In the genomic region with DNA sequence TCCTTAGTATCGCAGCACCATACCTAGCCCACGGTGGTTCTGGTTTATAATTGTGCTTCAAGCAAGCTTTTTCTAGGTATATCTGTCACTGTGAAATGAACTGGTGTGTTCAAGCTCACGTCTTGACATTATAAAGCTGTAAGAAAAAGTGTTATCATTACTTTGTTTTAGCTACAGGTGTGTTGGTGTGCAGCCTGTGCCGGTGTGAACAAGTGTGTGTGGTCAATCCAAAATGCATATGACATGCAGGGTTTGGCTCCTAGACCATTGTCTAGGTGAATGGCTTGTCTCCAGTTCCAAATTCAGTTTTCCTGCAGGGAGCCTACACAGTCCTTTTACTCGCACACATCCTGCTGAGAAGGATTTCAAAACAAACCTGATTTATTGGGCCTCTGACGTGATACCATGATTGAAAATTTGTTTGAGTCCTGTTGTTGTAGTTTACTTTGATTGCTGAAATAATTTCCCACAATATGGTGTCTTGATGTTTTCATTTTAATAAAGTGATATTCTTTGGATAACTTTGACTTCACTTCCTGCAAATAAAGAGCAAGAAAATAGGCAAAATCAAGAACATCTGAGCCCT, we compare ENCODE assay signal across 2 cellular contexts.
TF ChIP-seq lines count a peak whose summit lies in the region.

No MANE protein-coding gene starts in this region.

TF ChIP-seq in GM23338, 12 proteins besides CTCF, POLR2A, EP300 and RAD21 (continues in another document):
- TF ChIP-seq CREB1 (CRISPR knock-in tag; IDR thresholded peaks at IDR 0.05; ENCODE audit: low read depth) (no peak), NANOG (IDR thresholded peaks at IDR 0.05; ENCODE audit: borderline replicate concordance) (no peak), POLR2AphosphoS5 (IDR thresholded peaks at IDR 0.05; ENCODE audit: low read depth) (no peak), EZH2phosphoT487 (IDR thresholded peaks at IDR 0.05; ENCODE audit: unreplicated experiment) (no peak), JUNB (IDR thresholded peaks at IDR 0.05; ENCODE audit: unreplicated experiment) (no peak), EZH2 (IDR thresholded peaks at IDR 0.05; ENCODE audit: low read depth, unreplicated experiment) (no peak)
- TF ChIP-seq, protein P1, sequence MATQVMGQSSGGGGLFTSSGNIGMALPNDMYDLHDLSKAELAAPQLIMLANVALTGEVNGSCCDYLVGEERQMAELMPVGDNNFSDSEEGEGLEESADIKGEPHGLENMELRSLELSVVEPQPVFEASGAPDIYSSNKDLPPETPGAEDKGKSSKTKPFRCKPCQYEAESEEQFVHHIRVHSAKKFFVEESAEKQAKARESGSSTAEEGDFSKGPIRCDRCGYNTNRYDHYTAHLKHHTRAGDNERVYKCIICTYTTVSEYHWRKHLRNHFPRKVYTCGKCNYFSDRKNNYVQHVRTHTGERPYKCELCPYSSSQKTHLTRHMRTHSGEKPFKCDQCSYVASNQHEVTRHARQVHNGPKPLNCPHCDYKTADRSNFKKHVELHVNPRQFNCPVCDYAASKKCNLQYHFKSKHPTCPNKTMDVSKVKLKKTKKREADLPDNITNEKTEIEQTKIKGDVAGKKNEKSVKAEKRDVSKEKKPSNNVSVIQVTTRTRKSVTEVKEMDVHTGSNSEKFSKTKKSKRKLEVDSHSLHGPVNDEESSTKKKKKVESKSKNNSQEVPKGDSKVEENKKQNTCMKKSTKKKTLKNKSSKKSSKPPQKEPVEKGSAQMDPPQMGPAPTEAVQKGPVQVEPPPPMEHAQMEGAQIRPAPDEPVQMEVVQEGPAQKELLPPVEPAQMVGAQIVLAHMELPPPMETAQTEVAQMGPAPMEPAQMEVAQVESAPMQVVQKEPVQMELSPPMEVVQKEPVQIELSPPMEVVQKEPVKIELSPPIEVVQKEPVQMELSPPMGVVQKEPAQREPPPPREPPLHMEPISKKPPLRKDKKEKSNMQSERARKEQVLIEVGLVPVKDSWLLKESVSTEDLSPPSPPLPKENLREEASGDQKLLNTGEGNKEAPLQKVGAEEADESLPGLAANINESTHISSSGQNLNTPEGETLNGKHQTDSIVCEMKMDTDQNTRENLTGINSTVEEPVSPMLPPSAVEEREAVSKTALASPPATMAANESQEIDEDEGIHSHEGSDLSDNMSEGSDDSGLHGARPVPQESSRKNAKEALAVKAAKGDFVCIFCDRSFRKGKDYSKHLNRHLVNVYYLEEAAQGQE (IDR thresholded peaks at IDR 0.05; ENCODE audit: unreplicated experiment), result no peak
- TF ChIP-seq, protein P2, sequence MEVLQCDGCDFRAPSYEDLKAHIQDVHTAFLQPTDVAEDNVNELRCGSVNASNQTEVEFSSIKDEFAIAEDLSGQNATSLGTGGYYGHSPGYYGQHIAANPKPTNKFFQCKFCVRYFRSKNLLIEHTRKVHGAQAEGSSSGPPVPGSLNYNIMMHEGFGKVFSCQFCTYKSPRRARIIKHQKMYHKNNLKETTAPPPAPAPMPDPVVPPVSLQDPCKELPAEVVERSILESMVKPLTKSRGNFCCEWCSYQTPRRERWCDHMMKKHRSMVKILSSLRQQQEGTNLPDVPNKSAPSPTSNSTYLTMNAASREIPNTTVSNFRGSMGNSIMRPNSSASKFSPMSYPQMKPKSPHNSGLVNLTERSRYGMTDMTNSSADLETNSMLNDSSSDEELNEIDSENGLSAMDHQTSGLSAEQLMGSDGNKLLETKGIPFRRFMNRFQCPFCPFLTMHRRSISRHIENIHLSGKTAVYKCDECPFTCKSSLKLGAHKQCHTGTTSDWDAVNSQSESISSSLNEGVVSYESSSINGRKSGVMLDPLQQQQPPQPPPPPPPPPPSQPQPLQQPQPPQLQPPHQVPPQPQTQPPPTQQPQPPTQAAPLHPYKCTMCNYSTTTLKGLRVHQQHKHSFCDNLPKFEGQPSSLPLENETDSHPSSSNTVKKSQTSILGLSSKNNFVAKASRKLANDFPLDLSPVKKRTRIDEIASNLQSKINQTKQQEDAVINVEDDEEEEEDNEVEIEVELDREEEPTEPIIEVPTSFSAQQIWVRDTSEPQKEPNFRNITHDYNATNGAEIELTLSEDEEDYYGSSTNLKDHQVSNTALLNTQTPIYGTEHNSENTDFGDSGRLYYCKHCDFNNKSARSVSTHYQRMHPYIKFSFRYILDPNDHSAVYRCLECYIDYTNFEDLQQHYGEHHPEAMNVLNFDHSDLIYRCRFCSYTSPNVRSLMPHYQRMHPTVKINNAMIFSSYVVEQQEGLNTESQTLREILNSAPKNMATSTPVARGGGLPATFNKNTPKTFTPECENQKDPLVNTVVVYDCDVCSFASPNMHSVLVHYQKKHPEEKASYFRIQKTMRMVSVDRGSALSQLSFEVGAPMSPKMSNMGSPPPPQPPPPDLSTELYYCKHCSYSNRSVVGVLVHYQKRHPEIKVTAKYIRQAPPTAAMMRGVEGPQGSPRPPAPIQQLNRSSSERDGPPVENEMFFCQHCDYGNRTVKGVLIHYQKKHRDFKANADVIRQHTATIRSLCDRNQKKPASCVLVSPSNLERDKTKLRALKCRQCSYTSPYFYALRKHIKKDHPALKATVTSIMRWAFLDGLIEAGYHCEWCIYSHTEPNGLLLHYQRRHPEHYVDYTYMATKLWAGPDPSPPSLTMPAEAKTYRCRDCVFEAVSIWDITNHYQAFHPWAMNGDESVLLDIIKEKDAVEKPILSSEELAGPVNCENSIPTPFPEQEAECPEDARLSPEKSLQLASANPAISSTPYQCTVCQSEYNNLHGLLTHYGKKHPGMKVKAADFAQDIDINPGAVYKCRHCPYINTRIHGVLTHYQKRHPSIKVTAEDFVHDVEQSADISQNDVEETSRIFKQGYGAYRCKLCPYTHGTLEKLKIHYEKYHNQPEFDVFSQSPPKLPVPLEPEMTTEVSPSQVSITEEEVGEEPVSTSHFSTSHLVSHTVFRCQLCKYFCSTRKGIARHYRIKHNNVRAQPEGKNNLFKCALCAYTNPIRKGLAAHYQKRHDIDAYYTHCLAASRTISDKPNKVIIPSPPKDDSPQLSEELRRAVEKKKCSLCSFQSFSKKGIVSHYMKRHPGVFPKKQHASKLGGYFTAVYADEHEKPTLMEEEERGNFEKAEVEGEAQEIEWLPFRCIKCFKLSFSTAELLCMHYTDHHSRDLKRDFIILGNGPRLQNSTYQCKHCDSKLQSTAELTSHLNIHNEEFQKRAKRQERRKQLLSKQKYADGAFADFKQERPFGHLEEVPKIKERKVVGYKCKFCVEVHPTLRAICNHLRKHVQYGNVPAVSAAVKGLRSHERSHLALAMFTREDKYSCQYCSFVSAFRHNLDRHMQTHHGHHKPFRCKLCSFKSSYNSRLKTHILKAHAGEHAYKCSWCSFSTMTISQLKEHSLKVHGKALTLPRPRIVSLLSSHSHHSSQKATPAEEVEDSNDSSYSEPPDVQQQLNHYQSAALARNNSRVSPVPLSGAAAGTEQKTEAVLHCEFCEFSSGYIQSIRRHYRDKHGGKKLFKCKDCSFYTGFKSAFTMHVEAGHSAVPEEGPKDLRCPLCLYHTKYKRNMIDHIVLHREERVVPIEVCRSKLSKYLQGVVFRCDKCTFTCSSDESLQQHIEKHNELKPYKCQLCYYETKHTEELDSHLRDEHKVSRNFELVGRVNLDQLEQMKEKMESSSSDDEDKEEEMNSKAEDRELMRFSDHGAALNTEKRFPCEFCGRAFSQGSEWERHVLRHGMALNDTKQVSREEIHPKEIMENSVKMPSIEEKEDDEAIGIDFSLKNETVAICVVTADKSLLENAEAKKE (CRISPR knock-in tag; IDR thresholded peaks at IDR 0.05), result no peak
- TF ChIP-seq, protein P3, sequence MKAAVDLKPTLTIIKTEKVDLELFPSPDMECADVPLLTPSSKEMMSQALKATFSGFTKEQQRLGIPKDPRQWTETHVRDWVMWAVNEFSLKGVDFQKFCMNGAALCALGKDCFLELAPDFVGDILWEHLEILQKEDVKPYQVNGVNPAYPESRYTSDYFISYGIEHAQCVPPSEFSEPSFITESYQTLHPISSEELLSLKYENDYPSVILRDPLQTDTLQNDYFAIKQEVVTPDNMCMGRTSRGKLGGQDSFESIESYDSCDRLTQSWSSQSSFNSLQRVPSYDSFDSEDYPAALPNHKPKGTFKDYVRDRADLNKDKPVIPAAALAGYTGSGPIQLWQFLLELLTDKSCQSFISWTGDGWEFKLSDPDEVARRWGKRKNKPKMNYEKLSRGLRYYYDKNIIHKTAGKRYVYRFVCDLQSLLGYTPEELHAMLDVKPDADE (IDR thresholded peaks at IDR 0.05), result no peak

TF ChIP-seq in IMR-90, 13 proteins besides CTCF, POLR2A, EP300 and RAD21:
- TF ChIP-seq, protein P4, sequence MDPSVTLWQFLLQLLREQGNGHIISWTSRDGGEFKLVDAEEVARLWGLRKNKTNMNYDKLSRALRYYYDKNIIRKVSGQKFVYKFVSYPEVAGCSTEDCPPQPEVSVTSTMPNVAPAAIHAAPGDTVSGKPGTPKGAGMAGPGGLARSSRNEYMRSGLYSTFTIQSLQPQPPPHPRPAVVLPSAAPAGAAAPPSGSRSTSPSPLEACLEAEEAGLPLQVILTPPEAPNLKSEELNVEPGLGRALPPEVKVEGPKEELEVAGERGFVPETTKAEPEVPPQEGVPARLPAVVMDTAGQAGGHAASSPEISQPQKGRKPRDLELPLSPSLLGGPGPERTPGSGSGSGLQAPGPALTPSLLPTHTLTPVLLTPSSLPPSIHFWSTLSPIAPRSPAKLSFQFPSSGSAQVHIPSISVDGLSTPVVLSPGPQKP (IDR thresholded peaks at IDR 0.05; ENCODE audit: borderline replicate concordance, low read depth, low read length), result no peak
- TF ChIP-seq SMC3 (IDR thresholded peaks at IDR 0.05; ENCODE audit: low read depth, low read length) (no peak), RFX5 (IDR thresholded peaks at IDR 0.05; ENCODE audit: low read depth, low read length) (no peak), MXI1 (IDR thresholded peaks at IDR 0.05; ENCODE audit: borderline replicate concordance, low read depth, low read length) (no peak), MAZ (IDR thresholded peaks at IDR 0.05; ENCODE audit: borderline replicate concordance, low read depth, low read length) (no peak)
